Comparison of ENCODE assay signal across 26 cellular contexts in the genomic region with DNA sequence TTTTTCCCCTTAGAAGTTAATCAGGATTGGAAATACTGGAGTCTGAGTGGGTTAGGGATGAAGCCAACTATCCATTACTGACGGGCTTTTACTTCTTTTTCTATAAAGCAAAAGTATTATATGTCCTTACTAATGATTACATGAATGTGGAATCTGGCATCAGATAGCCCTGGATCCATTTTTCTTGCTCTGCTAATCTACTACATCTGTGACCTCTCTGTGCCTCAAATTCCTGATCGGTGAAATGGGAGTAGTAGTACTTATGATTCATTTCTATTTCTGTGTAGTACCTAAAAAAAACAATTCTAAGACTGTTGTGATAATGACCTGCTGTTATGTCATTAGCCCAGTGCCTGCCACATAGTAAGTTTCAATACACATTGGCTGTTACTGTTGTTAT.
A peak's percentile ranks its signal among the peaks of the same experiment; 100 is the strongest.
DNase-seq lines count a peak whose midpoint lies in the region; ATAC-seq, FAIRE-seq and TF ChIP-seq lines count a peak whose summit lies in the region.
"Had no signal": no experiment of that assay in that cellular context is flagged by ENCODE, and none has a peak within 500 bp of the region (broad histone marks: within the 10 kb centered on the region; RNA-seq: fewer than 3 reads in every experiment).

No MANE protein-coding gene starts in this region.

- H3K4me1 ChIP-seq in astrocyte (ENCODE audit: insufficient read depth, low read length), result no peaks in the 10 kb centered on the region
- no peaks in the 10 kb centered on the region for H3K4me1 ChIP-seq in pancreas
- H3K4me1 ChIP-seq: BE2C; BLaER1 treated with 17β-estradiol and CSF1 and Interleukin-3, amounts not matched to agents 10 nM and 100 nM; HAP-1 had no signal

- no peak for TF ChIP-seq CTCF in AG09309 (IDR thresholded peaks at IDR 0.05; ENCODE audit: control insufficient read depth, insufficient read depth, low read depth, low read length, missing control alignments)
- TF ChIP-seq CTCF in astrocyte (IDR thresholded peaks at IDR 0.05; ENCODE audit: insufficient read depth, low read depth, low read length), result no peak
- TF ChIP-seq CTCF in fibroblast of mammary gland (conservative IDR thresholded peaks at IDR 0.05; ENCODE audit: control insufficient read depth, insufficient read depth, low read depth, low read length), result no peak
- no peak for TF ChIP-seq CTCF in pancreas (IDR thresholded peaks at IDR 0.05)

- no peaks in the 10 kb centered on the region for H3K27me3 Mint-ChIP-seq in astrocyte (ENCODE audit: low read depth, unreplicated experiment)
- no peaks in the 10 kb centered on the region for H3K27me3 Mint-ChIP-seq in activated CD4-positive, alpha-beta T cell treated with anti-CD3 and anti-CD28 coated beads, Interleukin-2, amount 10 ng/mL, durations not matched to agents 7 days and 5 days
- H3K27me3 Mint-ChIP-seq: CD4-positive, alpha-beta T cell had no signal

- POLR2A ChIA-PET in activated CD4-positive, alpha-beta T cell treated with anti-CD3 and anti-CD28 coated beads, Interleukin-2, amount 10 ng/mL, durations not matched to agents 7 days and 5 days (lab: Charles Lee), result no interaction called here

- H3K9me3 ChIP-seq in astrocyte (ENCODE audit: insufficient read depth, low read depth, low read length) (no peaks in the 10 kb centered on the region), pancreas (no peaks in the 10 kb centered on the region)
- H3K9me3 ChIP-seq: BE2C; BLaER1 treated with 17β-estradiol and CSF1 and Interleukin-3, amounts not matched to agents 10 nM and 100 nM; HAP-1 had no signal

- H3K4me3 ChIP-seq in AG09309 (ENCODE audit: control insufficient read depth, low read depth, low read length) (no peak overlapping the region), astrocyte (ENCODE audit: insufficient read depth, low read depth, low read length) (no peak overlapping the region), fibroblast of mammary gland (ENCODE audit: control insufficient read depth, low read depth, low read length) (no peak overlapping the region), pancreas (no peak overlapping the region)
- H3K4me3 ChIP-seq: BLaER1 treated with 17β-estradiol and CSF1 and Interleukin-3, amounts not matched to agents 10 nM and 100 nM; GM12878; HAP-1 had no signal

- H3K27me3 ChIP-seq in astrocyte (ENCODE audit: insufficient read depth, low read length), result no peaks in the 10 kb centered on the region
- no peaks in the 10 kb centered on the region for H3K27me3 ChIP-seq in pancreas
- H3K27me3 ChIP-seq: BE2C; BLaER1 treated with 17β-estradiol and CSF1 and Interleukin-3, amounts not matched to agents 10 nM and 100 nM had no signal

- H3K27ac ChIP-seq in astrocyte (ENCODE audit: low read depth, low read length), result peak overlapping the region; percentile 31
- H3K27ac ChIP-seq in pancreas, result no peak overlapping the region
- H3K27ac ChIP-seq: 22Rv1; BLaER1 treated with 17β-estradiol and CSF1 and Interleukin-3, amounts not matched to agents 10 nM and 100 nM had no signal

- FAIRE-seq in astrocyte (lab: Jason Lieb, UNC) (no peak), pancreas (lab: Jason Lieb, UNC) (no peak)
- FAIRE-seq: A204.1, D721Med, G401.6, GM12878, GM19239, H54 had no signal

- no peaks in the 10 kb centered on the region for H3K9me3 Mint-ChIP-seq in astrocyte (ENCODE audit: unreplicated experiment)
- H3K9me3 Mint-ChIP-seq in activated CD4-positive, alpha-beta T cell treated with anti-CD3 and anti-CD28 coated beads, Interleukin-2, amount 10 ng/mL, durations not matched to agents 7 days and 5 days, result no peaks in the 10 kb centered on the region

- WGBS in pancreas, 2 donors, result 54 to 70% methylated on average over 2 of the region's 2 CpGs

- ATAC-seq in pancreas, result no peak
- ATAC-seq in GM19455 (IDR thresholded peaks at IDR 0.05; ENCODE audit: unreplicated experiment), result no peak
- ATAC-seq: GM12878 had no signal

- DNase-seq in AG09309 (ENCODE audit: low read depth) (peak; percentile 7), astrocyte (ENCODE audit: low read depth) (peak; percentile 43), fibroblast of mammary gland (ENCODE audit: low read depth) (peak; percentile 13), kidney tubule cell (ENCODE audit: low spot score) (peak; percentile 36), pancreas (no peak), NCI-H2081 treated with DMSO at 0.1 percent for 48 hours (lab: John Stamatoyannopoulos, UW) (no peak)
- DNase-seq in activated CD4-positive, alpha-beta T cell treated with anti-CD3 and anti-CD28 coated beads, Interleukin-2, amount 10 ng/mL, durations not matched to agents 7 days and 5 days, result no peak
- DNase-seq: AML-193; BE2C; CD4-positive, alpha-beta T cell; CD8-positive, alpha-beta memory T cell; DMS 273 treated with DMSO at 0.1 percent for 48 hours; DMS79 treated with DMSO at 0.1 percent for 48 hours; GOT3; HFFc6 had no signal

- no peak overlapping the region for H3K27ac Mint-ChIP-seq in astrocyte (ENCODE audit: unreplicated experiment)
- H3K27ac Mint-ChIP-seq in activated CD4-positive, alpha-beta T cell treated with anti-CD3 and anti-CD28 coated beads, Interleukin-2, amount 10 ng/mL, durations not matched to agents 7 days and 5 days, result no peak overlapping the region
- H3K27ac Mint-ChIP-seq: CD14-positive monocyte; CD4-positive, alpha-beta T cell; CD8-positive, alpha-beta memory T cell; HFFc6 had no signal

- intact Hi-C loops in pancreas (cut with DNase I), result no loop called here

- H4K20me1 ChIP-seq in astrocyte (ENCODE audit: insufficient read depth, low read length), result no peaks in the 10 kb centered on the region
- H4K20me1 ChIP-seq: BLaER1 treated with 17β-estradiol and CSF1 and Interleukin-3, amounts not matched to agents 10 nM and 100 nM had no signal

- no peaks in the 10 kb centered on the region for H3K4me1 Mint-ChIP-seq in astrocyte (ENCODE audit: low read depth, unreplicated experiment)
- no peaks in the 10 kb centered on the region for H3K4me1 Mint-ChIP-seq in activated CD4-positive, alpha-beta T cell treated with anti-CD3 and anti-CD28 coated beads, Interleukin-2, amount 10 ng/mL, durations not matched to agents 7 days and 5 days
- H3K4me1 Mint-ChIP-seq: CD14-positive monocyte; CD8-positive, alpha-beta memory T cell had no signal

- H3K4me2 ChIP-seq in astrocyte (ENCODE audit: low read length), result no peak overlapping the region
- H3K4me2 ChIP-seq: BLaER1 treated with 17β-estradiol and CSF1 and Interleukin-3, amounts not matched to agents 10 nM and 100 nM had no signal

- H3K4me3 Mint-ChIP-seq in astrocyte (ENCODE audit: unreplicated experiment), result no peak overlapping the region
- H3K4me3 Mint-ChIP-seq in activated CD4-positive, alpha-beta T cell treated with anti-CD3 and anti-CD28 coated beads, Interleukin-2, amount 10 ng/mL, durations not matched to agents 7 days and 5 days, result no peak overlapping the region
- H3K4me3 Mint-ChIP-seq: CD14-positive monocyte; CD4-positive, alpha-beta T cell; CD8-positive, alpha-beta memory T cell; HFFc6 had no signal

- H3K36me3 Mint-ChIP-seq in astrocyte (ENCODE audit: low read depth, unreplicated experiment), result no peaks in the 10 kb centered on the region
- H3K36me3 Mint-ChIP-seq in activated CD4-positive, alpha-beta T cell treated with anti-CD3 and anti-CD28 coated beads, Interleukin-2, amount 10 ng/mL, durations not matched to agents 7 days and 5 days (ENCODE audit: low read depth), result no peaks in the 10 kb centered on the region
- H3K36me3 Mint-ChIP-seq: CD14-positive monocyte; CD8-positive, alpha-beta memory T cell had no signal

- CTCF ChIA-PET in activated CD4-positive, alpha-beta T cell treated with anti-CD3 and anti-CD28 coated beads, Interleukin-2, amount 10 ng/mL, durations not matched to agents 7 days and 5 days (lab: Charles Lee), result no interaction called here

- H3K79me2 ChIP-seq in astrocyte (ENCODE audit: insufficient read depth, low read length), result no peaks in the 10 kb centered on the region

- H3K36me3 ChIP-seq in astrocyte (ENCODE audit: insufficient read depth, low read length) (no peaks in the 10 kb centered on the region), pancreas (no peaks in the 10 kb centered on the region)
- H3K36me3 ChIP-seq: BE2C; BLaER1 treated with 17β-estradiol and CSF1 and Interleukin-3, amounts not matched to agents 10 nM and 100 nM; HAP-1 had no signal

- no peak overlapping the region for H3K9ac ChIP-seq in astrocyte (ENCODE audit: low read length)
- H3K9ac ChIP-seq: BLaER1 treated with 17β-estradiol and CSF1 and Interleukin-3, amounts not matched to agents 10 nM and 100 nM had no signal

- H2AFZ ChIP-seq in astrocyte (ENCODE audit: low read depth, low read length), result no peak overlapping the region

Comparison
In these comparisons a context has a peak if more than half of its experiments do, and no peak if none do; other contexts are left out.
1. DNase-seq: peak in AG09309 (single experiment), astrocyte (single experiment), fibroblast of mammary gland (single experiment) and kidney tubule cell (single experiment); none in activated CD4-positive, alpha-beta T cell treated with anti-CD3 and anti-CD28 coated beads, Interleukin-2, amount 10 ng/mL, durations not matched to agents 7 days and 5 days (single experiment), pancreas (0 of 6) and NCI-H2081 treated with DMSO at 0.1 percent for 48 hours (single experiment).